ENCODE assay signal across 10 cellular contexts in the genomic region with DNA sequence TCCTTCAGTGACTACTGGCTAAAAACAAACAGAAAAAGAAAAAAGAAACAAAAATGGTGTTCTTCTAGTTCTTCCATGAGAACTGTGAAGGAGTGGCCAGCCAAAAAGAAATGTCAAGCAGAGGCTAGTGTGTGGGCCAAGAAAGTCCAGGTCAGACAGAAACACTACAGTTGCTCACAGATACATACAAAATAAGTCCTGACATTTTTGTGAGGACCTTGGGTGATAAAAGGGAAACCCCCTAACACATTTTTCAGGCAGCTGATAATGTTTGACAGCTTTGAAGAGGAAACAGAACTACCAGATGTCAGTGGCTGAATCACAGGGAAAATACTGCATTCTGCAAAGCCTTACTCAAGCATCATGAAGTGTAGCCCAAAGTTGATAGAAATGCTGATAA. TPM values are rescaled to one million over a fixed set of nuclear protein-coding genes. Genes with fewer than 3 reads are reported as not detected.
DNase-seq lines count a peak whose midpoint lies in the region; TF ChIP-seq lines count a peak whose summit lies in the region.
"Had no signal": no experiment of that assay in that cellular context is flagged by ENCODE, and none has a peak within 500 bp of the region (broad histone marks: within the 10 kb centered on the region; RNA-seq: fewer than 3 reads in every experiment).

No MANE protein-coding gene starts in this region.

- H3K27me3 Mint-ChIP-seq in activated naive CD4-positive, alpha-beta T cell treated with anti-CD3 and anti-CD28 coated beads, Interleukin-2, amount 10 ng/mL, durations not matched to agents 7 days and 5 days: no peaks in the 10 kb centered on the region
- H3K27me3 Mint-ChIP-seq in stimulated activated naive CD8-positive, alpha-beta T cell treated with anti-CD3 and anti-CD28 coated beads, Interleukin-15, Interleukin-2, amounts not matched to agents 100 ng/mL and 50 ng/mL, for 24 hours: no peaks in the 10 kb centered on the region

- no peak overlapping the region for H3K4ac ChIP-seq in mesendoderm (ENCODE audit: low read depth, low read length)

- H3K18ac ChIP-seq in mesendoderm (ENCODE audit: low read length): no peak overlapping the region

- H3K4me1 Mint-ChIP-seq in activated naive CD4-positive, alpha-beta T cell treated with anti-CD3 and anti-CD28 coated beads, Interleukin-2, amount 10 ng/mL, durations not matched to agents 7 days and 5 days: peaks cover 89% of the 10 kb centered on the region
- H3K4me1 Mint-ChIP-seq in stimulated activated naive CD8-positive, alpha-beta T cell treated with anti-CD3 and anti-CD28 coated beads, Interleukin-15, Interleukin-2, amounts not matched to agents 100 ng/mL and 50 ng/mL, for 24 hours (ENCODE audit: low read depth): peaks cover 99% of the 10 kb centered on the region

- no peak overlapping the region for H3K4me3 Mint-ChIP-seq in activated naive CD4-positive, alpha-beta T cell treated with anti-CD3 and anti-CD28 coated beads, Interleukin-2, amount 10 ng/mL, durations not matched to agents 7 days and 5 days
- H3K4me3 Mint-ChIP-seq in stimulated activated naive CD8-positive, alpha-beta T cell treated with anti-CD3 and anti-CD28 coated beads, Interleukin-15, Interleukin-2, amounts not matched to agents 100 ng/mL and 50 ng/mL, for 24 hours: peak overlapping the region; percentile 74

- no peak for DNase-seq in activated naive CD4-positive, alpha-beta T cell treated with anti-CD3 and anti-CD28 coated beads, Interleukin-2, amount 10 ng/mL, durations not matched to agents 7 days and 5 days
- DNase-seq in activated naive CD4-positive, alpha-beta T cell treated with Interleukin-2 at 50 U/mL for 16 hours: no peak
- no peak for DNase-seq in HL-60 (ENCODE audit: low read depth in 1 of 2, low spot score in 1 of 2)
- DNase-seq in cardiac fibroblast (ENCODE audit: low read depth in 2 of 2): peak; percentile 52 to 71
- DNase-seq in putamen (ENCODE audit: low spot score): no peak
- no peak for DNase-seq in mesendoderm
- no peak for DNase-seq in stimulated activated naive CD4-positive, alpha-beta T cell treated with Interleukin-2 at 50 U/mL for 16 hours (lab: John Stamatoyannopoulos, UW)
- DNase-seq: activated CD8-positive, alpha-beta memory T cell treated with anti-CD3 and anti-CD28 coated beads, Interleukin-2, amount 50 U/mL, for 48 hours; C1 segment of cervical spinal cord had no signal

- no peak for TF ChIP-seq CTCF in HL-60 (IDR thresholded peaks at IDR 0.05; ENCODE audit: insufficient read depth, low read length)
- TF ChIP-seq CTCF in cardiac fibroblast (IDR thresholded peaks at IDR 0.05; ENCODE audit: low read depth, low read length): no peak

- H3K79me1 ChIP-seq in mesendoderm (ENCODE audit: low read length): no peaks in the 10 kb centered on the region

- peaks cover 32% of the 10 kb centered on the region for H3K36me3 Mint-ChIP-seq in activated naive CD4-positive, alpha-beta T cell treated with anti-CD3 and anti-CD28 coated beads, Interleukin-2, amount 10 ng/mL, durations not matched to agents 7 days and 5 days
- H3K36me3 Mint-ChIP-seq in stimulated activated naive CD8-positive, alpha-beta T cell treated with anti-CD3 and anti-CD28 coated beads, Interleukin-15, Interleukin-2, amounts not matched to agents 100 ng/mL and 50 ng/mL, for 24 hours (ENCODE audit: low read depth): peaks cover 19% of the 10 kb centered on the region

- no peaks in the 10 kb centered on the region for H3K79me2 ChIP-seq in mesendoderm (ENCODE audit: control insufficient read depth, insufficient read depth, low read length)

- H2BK15ac ChIP-seq in mesendoderm (replicated peaks; ENCODE audit: low read depth): no peak overlapping the region

- no peak overlapping the region for H2BK5ac ChIP-seq in mesendoderm (ENCODE audit: low read length)

- H3K4me3 ChIP-seq in HL-60 (replicated peaks; ENCODE audit: insufficient read depth, low read length) (no peak overlapping the region), cardiac fibroblast (replicated peaks in 1 of 2; ENCODE audit: low read depth in 2 of 2, low read length in 2 of 2) (no peak overlapping the region), mesendoderm (ENCODE audit: low read length) (no peak overlapping the region)

- H4K5ac ChIP-seq in mesendoderm (ENCODE audit: low read length): no peak overlapping the region

- H3K56ac ChIP-seq in mesendoderm (ENCODE audit: low read length): no peak overlapping the region

- no peak overlapping the region for H3K23ac ChIP-seq in mesendoderm (ENCODE audit: low read length)

- H3K27ac ChIP-seq in HL-60 (replicated peaks) (peak overlapping the region; percentile 87), mesendoderm (ENCODE audit: low read depth, low read length) (no peak overlapping the region)

- H3K4me2 ChIP-seq in mesendoderm (ENCODE audit: low read length): no peak overlapping the region

- H3K9me3 Mint-ChIP-seq in activated naive CD4-positive, alpha-beta T cell treated with anti-CD3 and anti-CD28 coated beads, Interleukin-2, amount 10 ng/mL, durations not matched to agents 7 days and 5 days: no peaks in the 10 kb centered on the region
- no peaks in the 10 kb centered on the region for H3K9me3 Mint-ChIP-seq in stimulated activated naive CD8-positive, alpha-beta T cell treated with anti-CD3 and anti-CD28 coated beads, Interleukin-15, Interleukin-2, amounts not matched to agents 100 ng/mL and 50 ng/mL, for 24 hours

- no peak overlapping the region for H3K9ac ChIP-seq in mesendoderm (ENCODE audit: low read length)

- H4K8ac ChIP-seq in mesendoderm (ENCODE audit: low read depth, low read length): no peak overlapping the region

- no peaks in the 10 kb centered on the region for H3K36me3 ChIP-seq in mesendoderm (ENCODE audit: control insufficient read depth, insufficient read depth, low read length)

- no peak overlapping the region for H2AK5ac ChIP-seq in mesendoderm (ENCODE audit: low read length)

- peaks cover 2% of the 10 kb centered on the region for H3K4me1 ChIP-seq in mesendoderm (ENCODE audit: control insufficient read depth, low read depth, low read length)

- no peak overlapping the region for H2BK120ac ChIP-seq in mesendoderm (ENCODE audit: low read depth, low read length)

- H3K27me3 ChIP-seq in HL-60 (ENCODE audit: insufficient read depth, poor library complexity, severe bottlenecking): no peaks in the 10 kb centered on the region
- no peaks in the 10 kb centered on the region for H3K27me3 ChIP-seq in mesendoderm (ENCODE audit: insufficient read depth, low read length, poor library complexity)

- CTCF ChIA-PET in activated naive CD4-positive, alpha-beta T cell treated with anti-CD3 and anti-CD28 coated beads, Interleukin-2, amount 10 ng/mL, durations not matched to agents 7 days and 5 days (lab: Charles Lee): interaction anchor here (0.8 to 4.3 kb wide), 4 partner anchors 10 to 297 kb away, joined by 3 to 55 read pairs (median 4); no protein-coding TSS in a partner anchor

- peak overlapping the region; percentile 86 for H3K27ac Mint-ChIP-seq in activated naive CD4-positive, alpha-beta T cell treated with anti-CD3 and anti-CD28 coated beads, Interleukin-2, amount 10 ng/mL, durations not matched to agents 7 days and 5 days
- H3K27ac Mint-ChIP-seq in stimulated activated naive CD8-positive, alpha-beta T cell treated with anti-CD3 and anti-CD28 coated beads, Interleukin-15, Interleukin-2, amounts not matched to agents 100 ng/mL and 50 ng/mL, for 24 hours: peak overlapping the region; percentile 86

RNA-seq across cellular contexts. Expression of gene ARHGAP25, which starts 28.1 kb away (rescaled TPM):
- polyA plus RNA-seq in mesendoderm (2013, experiment 1 of 2): 0.63 TPM
- 0.64 TPM for polyA plus RNA-seq in mesendoderm (2013, experiment 2 of 2)

Comparison
In these comparisons a context has a peak if more than half of its experiments do, and no peak if none do; other contexts are left out.
1. DNase-seq: peak in cardiac fibroblast (2 of 2); none in activated naive CD4-positive, alpha-beta T cell treated with anti-CD3 and anti-CD28 coated beads, Interleukin-2, amount 10 ng/mL, durations not matched to agents 7 days and 5 days (single experiment), activated naive CD4-positive, alpha-beta T cell treated with Interleukin-2 at 50 U/mL for 16 hours (single experiment), HL-60 (0 of 2), putamen (single experiment), mesendoderm (single experiment) and stimulated activated naive CD4-positive, alpha-beta T cell treated with Interleukin-2 at 50 U/mL for 16 hours (single experiment).